ENCODE assay signal across 38 cellular contexts in genomic region chr13:31263346-31263745, GRCh38.
"Had no signal": no experiment of that assay in that cellular context is flagged by ENCODE, and none has a peak within 500 bp of the region (broad histone marks: within the 10 kb centered on the region; RNA-seq: fewer than 3 reads in every experiment).

No MANE protein-coding gene starts in this region.

- H3K4me1 Mint-ChIP-seq: activated CD8-positive, alpha-beta memory T cell treated with anti-CD3 and anti-CD28 coated beads, Interleukin-2, amount 10 ng/mL, durations not matched to agents 7 days and 5 days; activated naive CD4-positive, alpha-beta T cell treated with anti-CD3 and anti-CD28 coated beads, Interleukin-2, amount 50 U/mL, for 24 hours; activated naive CD8-positive, alpha-beta T cell treated with anti-CD3 and anti-CD28 coated beads for 36 hours; activated naive CD8-positive, alpha-beta T cell treated with anti-CD3 and anti-CD28 coated beads, Interleukin-2, amount 50 U/mL, for 24 hours; brain; WTC11 had no signal

- FAIRE-seq: frontal cortex, TTC549 had no signal

- ATAC-seq: activated CD8-positive, alpha-beta memory T cell treated with anti-CD3 and anti-CD28 coated beads, Interleukin-2, amount 10 ng/mL, durations not matched to agents 7 days and 5 days; activated CD8-positive, alpha-beta T cell treated with anti-CD3 and anti-CD28 coated beads, Interleukin-2, amount 10 ng/mL, durations not matched to agents 7 days and 5 days; activated naive CD8-positive, alpha-beta T cell treated with anti-CD3 and anti-CD28 coated beads, Interleukin-2, amount 50 U/mL, for 24 hours; esophagus mucosa; WTC11 had no signal

- H3K27me3 ChIP-seq: adrenal gland, breast epithelium, cardiac muscle cell, dorsolateral prefrontal cortex, heart left ventricle had no signal

- H3K36me3 Mint-ChIP-seq: activated CD8-positive, alpha-beta memory T cell treated with anti-CD3 and anti-CD28 coated beads, Interleukin-2, amount 10 ng/mL, durations not matched to agents 7 days and 5 days; WTC11 had no signal

- H3K4me3 Mint-ChIP-seq: activated CD4-positive, alpha-beta memory T cell treated with anti-CD3 and anti-CD28 coated beads for 36 hours; activated CD8-positive, alpha-beta memory T cell treated with anti-CD3 and anti-CD28 coated beads, Interleukin-2, amount 10 ng/mL, durations not matched to agents 7 days and 5 days; activated CD8-positive, alpha-beta T cell treated with anti-CD3 and anti-CD28 coated beads, Interleukin-2, amount 10 ng/mL, durations not matched to agents 7 days and 5 days; activated naive CD4-positive, alpha-beta T cell treated with anti-CD3 and anti-CD28 coated beads for 36 hours; activated naive CD4-positive, alpha-beta T cell treated with anti-CD3 and anti-CD28 coated beads, Interleukin-2, amount 50 U/mL, for 24 hours; activated naive CD8-positive, alpha-beta T cell treated with anti-CD3 and anti-CD28 coated beads for 36 hours; activated naive CD8-positive, alpha-beta T cell treated with anti-CD3 and anti-CD28 coated beads, Interleukin-2, amount 50 U/mL, for 24 hours; activated T-helper 1 cell treated with anti-CD3 and anti-CD28 coated beads, Interleukin-12 subunit alpha, Interleukin-12 subunit beta, Interleukin-2, Interleukin-4 antibody, amounts not matched to agents 30 ng/mL and 10 ng/mL and 1 ng/mL, durations not matched to agents 14 hours and 24 hours and 36 hours; brain; dendritic cell treated with granulocyte-macrophage colony-stimulating factor and Interleukin-4, amounts not matched to agents 40 ng/mL and 50 ng/mL, for 4 days; endodermal cell; T-helper 1 cell treated with Interleukin-12 subunit alpha and Interleukin-12 subunit beta and Interleukin-4 antibody, amounts not matched to agents 30 μg/mL and 1 μg/mL, for 36 hours; WTC11 had no signal

- H3K9me3 Mint-ChIP-seq: activated CD4-positive, alpha-beta memory T cell treated with anti-CD3 and anti-CD28 coated beads for 36 hours; activated naive CD4-positive, alpha-beta T cell treated with anti-CD3 and anti-CD28 coated beads for 36 hours; activated naive CD4-positive, alpha-beta T cell treated with anti-CD3 and anti-CD28 coated beads, Interleukin-2, amount 50 U/mL, for 24 hours; activated naive CD8-positive, alpha-beta T cell treated with anti-CD3 and anti-CD28 coated beads for 36 hours; activated naive CD8-positive, alpha-beta T cell treated with anti-CD3 and anti-CD28 coated beads, Interleukin-2, amount 50 U/mL, for 24 hours; activated T-helper 2 cell treated with anti-CD3 and anti-CD28 coated beads, Interferon-gamma antibody, Interleukin-2, Interleukin-4, amounts not matched to agents 10 μg/mL and 5 μg/mL and 100 μg/mL, durations not matched to agents 14 hours and 24 hours and 36 hours; brain; dendritic cell treated with granulocyte-macrophage colony-stimulating factor and Interleukin-4, amounts not matched to agents 40 ng/mL and 50 ng/mL, for 4 days; endodermal cell; T-helper 1 cell treated with Interleukin-12 subunit alpha and Interleukin-12 subunit beta and Interleukin-4 antibody, amounts not matched to agents 30 μg/mL and 1 μg/mL, for 36 hours; WTC11 had no signal

- H3K27ac ChIP-seq: adrenal gland, breast epithelium, cardiac muscle cell, coronary artery, dorsolateral prefrontal cortex, heart left ventricle, VCaP had no signal

- H3K27me3 Mint-ChIP-seq: activated CD4-positive, alpha-beta memory T cell treated with anti-CD3 and anti-CD28 coated beads for 36 hours; activated CD8-positive, alpha-beta memory T cell treated with anti-CD3 and anti-CD28 coated beads, Interleukin-2, amount 10 ng/mL, durations not matched to agents 7 days and 5 days; activated naive CD4-positive, alpha-beta T cell treated with anti-CD3 and anti-CD28 coated beads, Interleukin-2, amount 50 U/mL, for 24 hours; activated naive CD8-positive, alpha-beta T cell treated with anti-CD3 and anti-CD28 coated beads for 36 hours; activated naive CD8-positive, alpha-beta T cell treated with anti-CD3 and anti-CD28 coated beads, Interleukin-2, amount 50 U/mL, for 24 hours; brain; dendritic cell treated with granulocyte-macrophage colony-stimulating factor and Interleukin-4, amounts not matched to agents 40 ng/mL and 50 ng/mL, for 4 days had no signal

- H3K4me3 ChIP-seq: adrenal gland, breast epithelium, cardiac muscle cell, coronary artery, dorsolateral prefrontal cortex, heart left ventricle had no signal

- H3K36me3 ChIP-seq: adrenal gland, breast epithelium, cardiac muscle cell had no signal

- DNase-seq: activated CD4-positive, alpha-beta memory T cell treated with anti-CD3 and anti-CD28 coated beads for 36 hours; activated CD4-positive, alpha-beta T cell treated with anti-CD3 and anti-CD28 coated beads for 1 hour; activated CD4-positive, alpha-beta T cell treated with anti-CD3 and anti-CD28 coated beads for 4 hours; activated CD8-positive, alpha-beta memory T cell treated with anti-CD3 and anti-CD28 coated beads, Interleukin-2, amount 10 ng/mL, durations not matched to agents 7 days and 5 days; activated CD8-positive, alpha-beta memory T cell treated with anti-CD3 and anti-CD28 coated beads, Interleukin-2, amount 50 U/mL, for 4 hours; activated CD8-positive, alpha-beta T cell treated with anti-CD3 and anti-CD28 coated beads, Interleukin-2, amount 10 ng/mL, durations not matched to agents 7 days and 5 days; activated effector memory CD4-positive, alpha-beta T cell treated with anti-CD3 and anti-CD28 coated beads, Interleukin-2, amount 50 U/mL, for 16 hours; activated naive CD4-positive, alpha-beta T cell treated with anti-CD3 and anti-CD28 coated beads for 36 hours; activated naive CD8-positive, alpha-beta T cell treated with anti-CD3 and anti-CD28 coated beads for 36 hours; activated naive CD8-positive, alpha-beta T cell treated with anti-CD3 and anti-CD28 coated beads, Interleukin-2, amount 50 U/mL, for 24 hours; activated T-cell treated with anti-CD3 and anti-CD28 coated beads, Interleukin-2, amount 50 U/mL, for 1 hour; activated T-cell treated with anti-CD3 and anti-CD28 coated beads, Interleukin-2, amount 50 U/mL, for 48 hours; adrenal gland; amygdala; aorta; central memory CD4-positive, alpha-beta T cell; cerebellar nuclear complex; dorsolateral prefrontal cortex; effector memory CD4-positive, alpha-beta T cell; endodermal cell; foreskin fibroblast; glutamatergic neuron; heart left ventricle; T-helper 9 cell had no signal

- H3K27ac Mint-ChIP-seq: activated CD4-positive, alpha-beta memory T cell treated with anti-CD3 and anti-CD28 coated beads for 36 hours; activated CD8-positive, alpha-beta memory T cell treated with anti-CD3 and anti-CD28 coated beads, Interleukin-2, amount 10 ng/mL, durations not matched to agents 7 days and 5 days; activated CD8-positive, alpha-beta T cell treated with anti-CD3 and anti-CD28 coated beads, Interleukin-2, amount 10 ng/mL, durations not matched to agents 7 days and 5 days; activated naive CD4-positive, alpha-beta T cell treated with anti-CD3 and anti-CD28 coated beads for 36 hours; activated naive CD4-positive, alpha-beta T cell treated with anti-CD3 and anti-CD28 coated beads, Interleukin-2, amount 50 U/mL, for 24 hours; activated naive CD8-positive, alpha-beta T cell treated with anti-CD3 and anti-CD28 coated beads for 36 hours; activated naive CD8-positive, alpha-beta T cell treated with anti-CD3 and anti-CD28 coated beads, Interleukin-2, amount 50 U/mL, for 24 hours; activated T-helper 1 cell treated with anti-CD3 and anti-CD28 coated beads, Interleukin-12 subunit alpha, Interleukin-12 subunit beta, Interleukin-2, Interleukin-4 antibody, amounts not matched to agents 30 ng/mL and 10 ng/mL and 1 ng/mL, durations not matched to agents 14 hours and 24 hours and 36 hours; activated T-helper 2 cell treated with anti-CD3 and anti-CD28 coated beads, Interferon-gamma antibody, Interleukin-2, Interleukin-4, amounts not matched to agents 10 μg/mL and 5 μg/mL and 100 μg/mL, durations not matched to agents 14 hours and 24 hours and 36 hours; brain; dendritic cell treated with granulocyte-macrophage colony-stimulating factor and Interleukin-4, amounts not matched to agents 40 ng/mL and 50 ng/mL, for 4 days; endodermal cell; T-helper 1 cell treated with Interleukin-12 subunit alpha and Interleukin-12 subunit beta and Interleukin-4 antibody, amounts not matched to agents 30 μg/mL and 1 μg/mL, for 36 hours; WTC11 had no signal

- H3K4me1 ChIP-seq: adrenal gland, breast epithelium had no signal
